18 cellular contexts compared by ENCODE assay signal in genomic region chr5:10019236-10019635, GRCh38.
DNase-seq lines count a peak whose midpoint lies in the region; ATAC-seq and TF ChIP-seq lines count a peak whose summit lies in the region.
"Had no signal": no experiment of that assay in that cellular context is flagged by ENCODE, and none has a peak within 500 bp of the region (broad histone marks: within the 10 kb centered on the region; RNA-seq: fewer than 3 reads in every experiment).

No MANE protein-coding gene starts in this region.

- intact Hi-C loops in Calu3 (cut with micrococcal nuclease; ENCODE audit: unreplicated experiment) (loop anchor here (2.0 kb wide), 1 partner anchor 94 kb away; no protein-coding TSS in a partner anchor), PC-3 (cut with micrococcal nuclease) (no loop called here), mammary epithelial cell (cut with micrococcal nuclease) (no loop called here)

- in situ Hi-C loops in mammary epithelial cell (cut with MboI; ENCODE audit: low sequenced_read_pairs in 2 of 2): no loop called here

- POLR2A ChIA-PET in PC-3 (lab: Charles Lee; ENCODE audit: unreplicated experiment): no interaction called here

- TF ChIP-seq CTCF in Calu3 (IDR thresholded peaks at IDR 0.05; ENCODE audit: unreplicated experiment) (no peak), PC-3 (conservative IDR thresholded peaks at IDR 0.05; ENCODE audit: low read depth, low read length) (no peak), mammary epithelial cell (conservative IDR thresholded peaks at IDR 0.05 in 1 of 2, IDR thresholded peaks at IDR 0.05 in 1 of 2; ENCODE audit: extremely low read depth in 1 of 2, insufficient read depth in 1 of 2, low read depth in 1 of 2, low read length in 2 of 2) (no peak), foreskin keratinocyte (conservative IDR thresholded peaks at IDR 0.05) (no peak)

- H3K4me2 ChIP-seq in PC-3 (ENCODE audit: low read length): peak overlapping the region; percentile 35
- no peak overlapping the region for H3K4me2 ChIP-seq in mammary epithelial cell (ENCODE audit: insufficient read depth, low read depth, low read length)
- H3K4me2 ChIP-seq: KMS-11 had no signal

- no peaks in the 10 kb centered on the region for H3K27me3 ChIP-seq in PC-3 (ENCODE audit: low read length)
- no peaks in the 10 kb centered on the region for H3K27me3 ChIP-seq in mammary epithelial cell (ENCODE audit: insufficient read depth, low read length)
- H3K27me3 ChIP-seq in foreskin keratinocyte: no peaks in the 10 kb centered on the region
- H3K27me3 ChIP-seq: BE2C had no signal

- ATAC-seq in PC-3: no peak
- no peak for ATAC-seq in foreskin keratinocyte
- ATAC-seq in HG03097 (IDR thresholded peaks at IDR 0.05; ENCODE audit: low FRiP score, unreplicated experiment): no peak
- no peak for ATAC-seq in activated CD8-positive, alpha-beta memory T cell treated with anti-CD3 and anti-CD28 coated beads, Interleukin-2, amount 10 ng/mL, durations not matched to agents 7 days and 5 days

- H3K36me3 ChIP-seq in PC-3 (ENCODE audit: low read depth, low read length): no peaks in the 10 kb centered on the region
- H3K36me3 ChIP-seq in mammary epithelial cell (ENCODE audit: insufficient read depth, low read length): no peaks in the 10 kb centered on the region
- H3K36me3 ChIP-seq: BE2C had no signal

- H3K9ac ChIP-seq in PC-3 (ENCODE audit: low read length): peak overlapping the region; percentile 72
- H3K9ac ChIP-seq in mammary epithelial cell (ENCODE audit: insufficient read depth, low read length): no peak overlapping the region
- H3K9ac ChIP-seq: KMS-11 had no signal

- no peaks in the 10 kb centered on the region for H3F3A ChIP-seq in PC-3 (ENCODE audit: low read length, unreplicated experiment)

- H3K4me3 Mint-ChIP-seq in Calu3 (ENCODE audit: low read depth, unreplicated experiment): no peak overlapping the region
- H3K4me3 Mint-ChIP-seq in activated CD8-positive, alpha-beta memory T cell treated with anti-CD3 and anti-CD28 coated beads, Interleukin-2, amount 10 ng/mL, durations not matched to agents 7 days and 5 days: no peak overlapping the region

- dilution Hi-C loops in mammary epithelial cell (cut with HindIII; ENCODE audit: low sequenced_read_pairs): no loop called here

- H3K27ac Mint-ChIP-seq in Calu3 (ENCODE audit: unreplicated experiment): peak overlapping the region; percentile 88
- no peak overlapping the region for H3K27ac Mint-ChIP-seq in activated CD8-positive, alpha-beta memory T cell treated with anti-CD3 and anti-CD28 coated beads, Interleukin-2, amount 10 ng/mL, durations not matched to agents 7 days and 5 days

- peaks cover 29% of the 10 kb centered on the region for H3K4me1 ChIP-seq in PC-3 (ENCODE audit: insufficient read depth, low read length)
- H3K4me1 ChIP-seq in mammary epithelial cell (ENCODE audit: insufficient read depth, low read length): peaks cover 4% of the 10 kb centered on the region
- H3K4me1 ChIP-seq in foreskin keratinocyte: peaks cover 24% of the 10 kb centered on the region

- no peaks in the 10 kb centered on the region for H3K9me3 ChIP-seq in PC-3 (ENCODE audit: low read length)
- H3K9me3 ChIP-seq in mammary epithelial cell (replicated peaks; ENCODE audit: insufficient read depth, low read length): no peaks in the 10 kb centered on the region
- H3K9me3 ChIP-seq: BE2C had no signal

- no TSS peak for BruUV-seq in Calu3 (replicated peaks; lab: Mats Ljungman, UMichigan)
- no TSS peak for BruUV-seq in PC-3 (replicated peaks; lab: Mats Ljungman, UMichigan)
- no TSS peak for BruUV-seq in mammary epithelial cell (replicated peaks; lab: Mats Ljungman, UMichigan)

- H2AFZ ChIP-seq in PC-3 (ENCODE audit: low read length) (no peak overlapping the region), mammary epithelial cell (ENCODE audit: low read depth, low read length) (no peak overlapping the region)

- H3K4me3 ChIP-seq in PC-3 (ENCODE audit: low read length): no peak overlapping the region
- H3K4me3 ChIP-seq in mammary epithelial cell (replicated peaks in 1 of 3; ENCODE audit: insufficient read depth in 1 of 3, low read depth in 2 of 3, low read length in 3 of 3): no peak overlapping the region

- no peaks in the 10 kb centered on the region for H3K27me3 Mint-ChIP-seq in Calu3 (ENCODE audit: unreplicated experiment)
- no peaks in the 10 kb centered on the region for H3K27me3 Mint-ChIP-seq in activated CD8-positive, alpha-beta memory T cell treated with anti-CD3 and anti-CD28 coated beads, Interleukin-2, amount 10 ng/mL, durations not matched to agents 7 days and 5 days

- no peaks in the 10 kb centered on the region for H3K9me2 ChIP-seq in PC-3 (replicated peaks; ENCODE audit: low read length)

- CTCF ChIA-PET in Calu3 (lab: Charles Lee): no interaction called here
- CTCF ChIA-PET in PC-3 (lab: Charles Lee): no interaction called here
- CTCF ChIA-PET in mammary epithelial cell (lab: Charles Lee; ENCODE audit: low non-redundant PET): no interaction called here
- CTCF ChIA-PET in activated CD8-positive, alpha-beta memory T cell treated with anti-CD3 and anti-CD28 coated beads, Interleukin-2, amount 10 ng/mL, durations not matched to agents 7 days and 5 days (lab: Charles Lee): no interaction called here

- H3K27ac ChIP-seq in PC-3 (ENCODE audit: low read length) (peak overlapping the region; percentile 91), mammary epithelial cell (ENCODE audit: insufficient read depth, low read depth, low read length) (peak overlapping the region; percentile 38), foreskin keratinocyte (peak overlapping the region; percentile 73)
- H3K27ac ChIP-seq: KMS-11 had no signal

- H3K36me3 Mint-ChIP-seq in Calu3 (ENCODE audit: insufficient read depth, unreplicated experiment): peaks cover 19% of the 10 kb centered on the region
- H3K36me3 Mint-ChIP-seq in activated CD8-positive, alpha-beta memory T cell treated with anti-CD3 and anti-CD28 coated beads, Interleukin-2, amount 10 ng/mL, durations not matched to agents 7 days and 5 days: no peaks in the 10 kb centered on the region

- H3K79me2 ChIP-seq in PC-3 (ENCODE audit: low read length) (no peaks in the 10 kb centered on the region), mammary epithelial cell (ENCODE audit: insufficient read depth, low read length) (no peaks in the 10 kb centered on the region)

- peaks cover 41% of the 10 kb centered on the region for H3K4me1 Mint-ChIP-seq in Calu3 (ENCODE audit: low read depth, unreplicated experiment)
- no peaks in the 10 kb centered on the region for H3K4me1 Mint-ChIP-seq in activated CD8-positive, alpha-beta memory T cell treated with anti-CD3 and anti-CD28 coated beads, Interleukin-2, amount 10 ng/mL, durations not matched to agents 7 days and 5 days

- H4K20me1 ChIP-seq in PC-3 (ENCODE audit: low read length): no peaks in the 10 kb centered on the region
- H4K20me1 ChIP-seq in mammary epithelial cell (ENCODE audit: insufficient read depth, low read length): no peaks in the 10 kb centered on the region

- 0% methylated on average over 2 of the region's 2 CpGs for WGBS in mammary epithelial cell (ENCODE audit: low coverage, missing lambda C conversion rate)

- DNase-seq in Calu3: no peak
- DNase-seq in PC-3: peak; percentile 28
- DNase-seq in mammary epithelial cell: no peak
- DNase-seq in foreskin keratinocyte: no peak
- DNase-seq in SIG-M5 (lab: John Stamatoyannopoulos, UW): no peak
- DNase-seq in activated CD8-positive, alpha-beta memory T cell treated with anti-CD3 and anti-CD28 coated beads, Interleukin-2, amount 10 ng/mL, durations not matched to agents 7 days and 5 days: no peak
- no peak for DNase-seq in DMS153 treated with DMSO at 0.1 percent for 48 hours (lab: John Stamatoyannopoulos, UW; ENCODE audit: unreplicated experiment)
- DNase-seq: BE2C, DMS79 treated with DMSO at 0.1 percent for 48 hours, H7, NCI-H1105 treated with DMSO at 0.1 percent for 48 hours, NCI-H1694, NCI-H2081 treated with DMSO at 0.1 percent for 48 hours, NCI-H2171 treated with DMSO at 0.1 percent for 48 hours, NCI-H526 treated with DMSO at 0.1 percent for 48 hours, OCI-M1 had no signal

- peaks cover 8% of the 10 kb centered on the region for H3K9me3 Mint-ChIP-seq in Calu3 (ENCODE audit: low read depth, unreplicated experiment)
- peaks cover 15% of the 10 kb centered on the region for H3K9me3 Mint-ChIP-seq in activated CD8-positive, alpha-beta memory T cell treated with anti-CD3 and anti-CD28 coated beads, Interleukin-2, amount 10 ng/mL, durations not matched to agents 7 days and 5 days (ENCODE audit: low read depth)

Comparison
In these comparisons a context has a peak if more than half of its experiments do, and no peak if none do; other contexts are left out.
1. H3K27ac ChIP-seq: peak in every context shown above with its lines; median percentile 91 in PC-3; 73 in foreskin keratinocyte; 38 in mammary epithelial cell.